ENCODE assay signal across 14 cellular contexts in genomic region chr14:68509188-68509953, GRCh38.
DNase-seq lines count a peak whose midpoint lies in the region; ATAC-seq and TF ChIP-seq lines count a peak whose summit lies in the region.
"Had no signal": no experiment of that assay in that cellular context is flagged by ENCODE, and none has a peak within 500 bp of the region (broad histone marks: within the 10 kb centered on the region; RNA-seq: fewer than 3 reads in every experiment).

No MANE protein-coding gene starts in this region.

- H3K9me3 Mint-ChIP-seq in CD4-positive, alpha-beta memory T cell = no peaks in the 10 kb centered on the region
- no peaks in the 10 kb centered on the region for H3K9me3 Mint-ChIP-seq in memory B cell

- H3K9ac ChIP-seq in SK-N-MC (ENCODE audit: insufficient read length) = no peak overlapping the region
- H3K9ac ChIP-seq in smooth muscle cell (ENCODE audit: low read depth) = no peak overlapping the region

- peaks cover 43 to 76% (median 57%) of the 10 kb centered on the region in 4 donors for H3K4me1 Mint-ChIP-seq in CD4-positive, alpha-beta memory T cell
- H3K4me1 Mint-ChIP-seq in memory B cell = peaks cover 49% of the 10 kb centered on the region

- no peak overlapping the region for H3K27ac ChIP-seq in CD4-positive, alpha-beta memory T cell (ENCODE audit: low read depth, low read length)
- H3K27ac ChIP-seq in SK-N-MC (peak overlapping the region; percentile 78; the same call in 1 of the 2 replicates), smooth muscle cell (ENCODE audit: low read depth) (peak overlapping the region; percentile 65)

- intact Hi-C loops in CD4-positive, alpha-beta memory T cell (cut with micrococcal nuclease) = loop anchor here (5.0 to 10.0 kb wide), 3 partner anchors 118 to 257 kb away; no protein-coding TSS in a partner anchor

- H4K20me1 ChIP-seq in smooth muscle cell (ENCODE audit: low read depth) = no peaks in the 10 kb centered on the region

- H3K4me2 ChIP-seq in smooth muscle cell = peak overlapping the region; percentile 49

- H3K4me3 Mint-ChIP-seq in CD4-positive, alpha-beta memory T cell = peak overlapping the region in 1 of 8 donors; percentile 27
- H3K4me3 Mint-ChIP-seq in memory B cell = no peak overlapping the region
- H3K4me3 Mint-ChIP-seq: CD14-positive monocyte had no signal

- TF ChIP-seq CTCF in smooth muscle cell (IDR thresholded peaks at IDR 0.05; ENCODE audit: borderline replicate concordance, insufficient read depth, poor library complexity, severe bottlenecking) = no peak

- H2AFZ ChIP-seq in smooth muscle cell (ENCODE audit: low read depth) = no peak overlapping the region

- H3K27me3 Mint-ChIP-seq in CD4-positive, alpha-beta memory T cell = no peaks in the 10 kb centered on the region
- no peaks in the 10 kb centered on the region for H3K27me3 Mint-ChIP-seq in memory B cell

- H3K27me3 ChIP-seq in CD4-positive, alpha-beta memory T cell (ENCODE audit: insufficient read depth, low read length) = no peaks in the 10 kb centered on the region
- H3K27me3 ChIP-seq in smooth muscle cell (ENCODE audit: low read depth) (no peaks in the 10 kb centered on the region), H7 (ENCODE audit: control insufficient read depth, insufficient read depth, low read length) (no peaks in the 10 kb centered on the region)

- 59% methylated on average over 8 of the region's 8 CpGs for WGBS in smooth muscle cell (ENCODE audit: low lambda C conversion rate)

- no peaks in the 10 kb centered on the region for H3K36me3 ChIP-seq in CD4-positive, alpha-beta memory T cell (ENCODE audit: insufficient read depth, low read length)
- H3K36me3 ChIP-seq in SK-N-MC (ENCODE audit: insufficient read depth, low read length) = no peaks in the 10 kb centered on the region
- no peaks in the 10 kb centered on the region for H3K36me3 ChIP-seq in smooth muscle cell (ENCODE audit: low read depth)
- no peaks in the 10 kb centered on the region for H3K36me3 ChIP-seq in H7 (replicated peaks; ENCODE audit: control insufficient read depth, insufficient read depth, low read length)
- H3K36me3 ChIP-seq: HAP-1 had no signal

- CTCF ChIA-PET in CD4-positive, alpha-beta memory T cell (lab: Charles Lee; ENCODE audit: partially characterized antibody) = interaction anchor here (1.6 to 4.5 kb wide), 2 partner anchors 24 to 279 kb away, joined by 4 to 33 read pairs; no protein-coding TSS in a partner anchor

- no peak for ATAC-seq in memory B cell (ENCODE audit: low read depth)
- no peak for ATAC-seq in GM18909 (IDR thresholded peaks at IDR 0.05; ENCODE audit: poor library complexity, unreplicated experiment)

- H3K27ac Mint-ChIP-seq in CD4-positive, alpha-beta memory T cell = peak overlapping the region in 5 of 7 donors; percentile 16 to 68 (median 35)
- H3K27ac Mint-ChIP-seq in memory B cell = peak overlapping the region; percentile 45

- no peaks in the 10 kb centered on the region for H3K79me2 ChIP-seq in smooth muscle cell (ENCODE audit: low read depth)

- no peaks in the 10 kb centered on the region for H3K9me3 ChIP-seq in CD4-positive, alpha-beta memory T cell (ENCODE audit: control insufficient read depth in 1 of 2, low read length in 2 of 2)
- no peaks in the 10 kb centered on the region for H3K9me3 ChIP-seq in SK-N-MC (ENCODE audit: low read depth, low read length)
- no peaks in the 10 kb centered on the region for H3K9me3 ChIP-seq in smooth muscle cell (replicated peaks; ENCODE audit: low read depth)
- H3K9me3 ChIP-seq: HAP-1 had no signal

- DNase-seq in CD4-positive, alpha-beta memory T cell = no peak
- DNase-seq in SK-N-MC (ENCODE audit: low read depth, low spot score) (no peak), memory B cell (ENCODE audit: low spot score in 2 of 2) (no peak), smooth muscle cell (lab: John Stamatoyannopoulos, UW; ENCODE audit: unreplicated experiment) (no peak), iPS-NIHi7 (ENCODE audit: extremely low spot score) (no peak), H7 (no peak)
- no peak for DNase-seq in stimulated activated CD4-positive, alpha-beta T cell treated with anti-CD3 and anti-CD28 coated beads, Interleukin-4, amount 100 ng/mL, for 4 hours
- DNase-seq: activated naive CD4-positive, alpha-beta T cell; NCI-H1105; NCI-H446; stimulated activated naive CD4-positive, alpha-beta T cell treated with Interleukin-2 at 50 U/mL for 16 hours had no signal

- H3K36me3 Mint-ChIP-seq in CD4-positive, alpha-beta memory T cell = no peaks in the 10 kb centered on the region
- H3K36me3 Mint-ChIP-seq in memory B cell = no peaks in the 10 kb centered on the region
- H3K36me3 Mint-ChIP-seq: CD14-positive monocyte had no signal

- H3F3A ChIP-seq in smooth muscle cell (ENCODE audit: low read depth) = peaks cover 43% of the 10 kb centered on the region

- peaks cover 68% of the 10 kb centered on the region for H3K4me1 ChIP-seq in CD4-positive, alpha-beta memory T cell (ENCODE audit: insufficient read depth, low read length)
- H3K4me1 ChIP-seq in smooth muscle cell (ENCODE audit: low read depth) = peaks cover 20% of the 10 kb centered on the region
- H3K4me1 ChIP-seq: HAP-1 had no signal

- POLR2A ChIA-PET in CD4-positive, alpha-beta memory T cell (lab: Charles Lee; ENCODE audit: partially characterized antibody) = interaction anchor here (1.2 to 7.5 kb wide), 4 partner anchors 13 to 306 kb away, joined by 3 to 235 read pairs (median 38); partner anchors contain the start of gene ZFP36L1

- H3K4me3 ChIP-seq in CD4-positive, alpha-beta memory T cell (ENCODE audit: low read length in 2 of 2) = no peak overlapping the region
- H3K4me3 ChIP-seq in SK-N-MC (no peak overlapping the region), smooth muscle cell (no peak overlapping the region), H7 (ENCODE audit: insufficient read depth, low read depth, low read length) (no peak overlapping the region)
- H3K4me3 ChIP-seq: HAP-1 had no signal
